ENCODE assay signal across 11 cellular contexts in genomic region chr20:50449789-50450492, GRCh38.
DNase-seq lines count a peak whose midpoint lies in the region; ATAC-seq and TF ChIP-seq lines count a peak whose summit lies in the region.
"Had no signal": no experiment of that assay in that cellular context is flagged by ENCODE, and none has a peak within 500 bp of the region (broad histone marks: within the 10 kb centered on the region; RNA-seq: fewer than 3 reads in every experiment).

No MANE protein-coding gene starts in this region.

- ATAC-seq in activated naive CD8-positive, alpha-beta T cell treated with anti-CD3 and anti-CD28 coated beads, Interleukin-2, amount 10 ng/mL, durations not matched to agents 7 days and 5 days (ENCODE audit: low read depth): peak; percentile 29
- ATAC-seq in HG02852 (IDR thresholded peaks at IDR 0.05; ENCODE audit: unreplicated experiment) (peak; percentile 70), upper lobe of right lung (no peak)

- POLR2A ChIA-PET in activated naive CD8-positive, alpha-beta T cell treated with anti-CD3 and anti-CD28 coated beads, Interleukin-2, amount 10 ng/mL, durations not matched to agents 7 days and 5 days (lab: Charles Lee): interaction anchor here (0.6 to 1.8 kb wide), 3 partner anchors 64 to 259 kb away, joined by 3 to 7 read pairs (median 4); partner anchors contain the start of gene CEBPB

- no peaks in the 10 kb centered on the region for H3K27me3 ChIP-seq in upper lobe of right lung

- H3K27me3 Mint-ChIP-seq in activated naive CD8-positive, alpha-beta T cell treated with anti-CD3 and anti-CD28 coated beads, Interleukin-2, amount 10 ng/mL, durations not matched to agents 7 days and 5 days: peaks cover 34% of the 10 kb centered on the region
- H3K27me3 Mint-ChIP-seq in activated naive CD8-positive, alpha-beta T cell treated with anti-CD3 and anti-CD28 coated beads for 36 hours: peaks cover 55% of the 10 kb centered on the region

- peaks cover 1% of the 10 kb centered on the region for H3K9me3 Mint-ChIP-seq in activated naive CD8-positive, alpha-beta T cell treated with anti-CD3 and anti-CD28 coated beads, Interleukin-2, amount 10 ng/mL, durations not matched to agents 7 days and 5 days
- no peaks in the 10 kb centered on the region for H3K9me3 Mint-ChIP-seq in activated naive CD8-positive, alpha-beta T cell treated with anti-CD3 and anti-CD28 coated beads for 36 hours

- no peak overlapping the region for H3K4me3 ChIP-seq in upper lobe of right lung
- H3K4me3 ChIP-seq: psoas muscle had no signal

- H3K4me1 ChIP-seq in upper lobe of right lung: peaks cover 34% of the 10 kb centered on the region

- H3K9me3 ChIP-seq in upper lobe of right lung: no peaks in the 10 kb centered on the region
- H3K9me3 ChIP-seq: psoas muscle had no signal

- H3K4me1 Mint-ChIP-seq in activated naive CD8-positive, alpha-beta T cell treated with anti-CD3 and anti-CD28 coated beads, Interleukin-2, amount 10 ng/mL, durations not matched to agents 7 days and 5 days: peaks cover 34% of the 10 kb centered on the region
- peaks cover 18% of the 10 kb centered on the region for H3K4me1 Mint-ChIP-seq in activated naive CD8-positive, alpha-beta T cell treated with anti-CD3 and anti-CD28 coated beads for 36 hours

- peak overlapping the region; percentile 17 for H3K27ac ChIP-seq in upper lobe of right lung

- peak overlapping the region; percentile 79 for H3K4me3 Mint-ChIP-seq in activated naive CD8-positive, alpha-beta T cell treated with anti-CD3 and anti-CD28 coated beads, Interleukin-2, amount 10 ng/mL, durations not matched to agents 7 days and 5 days
- no peak overlapping the region for H3K4me3 Mint-ChIP-seq in activated naive CD8-positive, alpha-beta T cell treated with anti-CD3 and anti-CD28 coated beads for 36 hours

- no peak overlapping the region for H3K27ac Mint-ChIP-seq in activated naive CD8-positive, alpha-beta T cell treated with anti-CD3 and anti-CD28 coated beads, Interleukin-2, amount 10 ng/mL, durations not matched to agents 7 days and 5 days
- no peak overlapping the region for H3K27ac Mint-ChIP-seq in activated naive CD8-positive, alpha-beta T cell treated with anti-CD3 and anti-CD28 coated beads for 36 hours

- intact Hi-C loops in upper lobe of right lung (cut with DNase I) (no loop called here), head of caudate nucleus (cut with DNase I) (no loop called here)

- H3K36me3 ChIP-seq in upper lobe of right lung: no peaks in the 10 kb centered on the region

- H3K36me3 Mint-ChIP-seq in activated naive CD8-positive, alpha-beta T cell treated with anti-CD3 and anti-CD28 coated beads, Interleukin-2, amount 10 ng/mL, durations not matched to agents 7 days and 5 days: no peaks in the 10 kb centered on the region
- no peaks in the 10 kb centered on the region for H3K36me3 Mint-ChIP-seq in activated naive CD8-positive, alpha-beta T cell treated with anti-CD3 and anti-CD28 coated beads for 36 hours

- no peak for DNase-seq in activated naive CD8-positive, alpha-beta T cell treated with anti-CD3 and anti-CD28 coated beads, Interleukin-2, amount 10 ng/mL, durations not matched to agents 7 days and 5 days
- DNase-seq in activated naive CD8-positive, alpha-beta T cell treated with anti-CD3 and anti-CD28 coated beads for 36 hours: no peak
- DNase-seq in NCI-H2171 (lab: John Stamatoyannopoulos, UW) (peak; percentile 40), upper lobe of right lung (no peak), T-helper 1 cell (no peak), head of caudate nucleus (no peak), DMS114 treated with DMSO at 0.1 percent for 48 hours (lab: John Stamatoyannopoulos, UW; ENCODE audit: unreplicated experiment) (no peak)
- DNase-seq: activated naive CD4-positive, alpha-beta T cell treated with Interleukin-2 at 50 U/mL for 16 hours; NCI-H524 treated with DMSO at 0.1 percent for 48 hours; psoas muscle had no signal

- no peak for TF ChIP-seq CTCF in upper lobe of right lung (IDR thresholded peaks at IDR 0.05)
